In genomic region chr20:37956099-37956498, GRCh38 we compare ENCODE assay signal across 21 cellular contexts. TPM values are rescaled to one million over a fixed set of nuclear protein-coding genes. Genes with fewer than 3 reads are reported as not detected.
DNase-seq lines count a peak whose midpoint lies in the region; ATAC-seq and TF ChIP-seq lines count a peak whose summit lies in the region.
"Had no signal": no experiment of that assay in that cellular context is flagged by ENCODE, and none has a peak within 500 bp of the region (broad histone marks: within the 10 kb centered on the region; RNA-seq: fewer than 3 reads in every experiment).

No MANE protein-coding gene starts in this region.

- H3K9me3 Mint-ChIP-seq in chondrocyte (ENCODE audit: low read depth) = peaks cover 12% of the 10 kb centered on the region
- H3K9me3 Mint-ChIP-seq: dendritic cell treated with granulocyte-macrophage colony-stimulating factor and Interleukin-4, amounts not matched to agents 40 ng/mL and 50 ng/mL, for 4 days had no signal

- intact Hi-C loops in cardiac septum (cut with DNase I) (no loop called here), Right ventricle myocardium inferior (cut with DNase I) (no loop called here)

- H4K20me1 ChIP-seq in Karpas-422 (ENCODE audit: insufficient read depth, low read depth, low read length) = no peaks in the 10 kb centered on the region

- H3K4me3 ChIP-seq in AG10803 (ENCODE audit: low read length) (no peak overlapping the region), Karpas-422 (ENCODE audit: low read length) (no peak overlapping the region)
- H3K4me3 ChIP-seq: PC-9, sigmoid colon, testis had no signal

- no peaks in the 10 kb centered on the region for H3K9me2 ChIP-seq in Karpas-422 (replicated peaks; ENCODE audit: insufficient read depth, low read length)

- H3K27me3 Mint-ChIP-seq in chondrocyte (ENCODE audit: low read depth) = no peaks in the 10 kb centered on the region

- no peaks in the 10 kb centered on the region for H3K36me3 ChIP-seq in Karpas-422 (ENCODE audit: insufficient read depth, low read length)
- H3K36me3 ChIP-seq: sigmoid colon had no signal

- H2AFZ ChIP-seq in Karpas-422 (ENCODE audit: low read length) = no peak overlapping the region
- H2AFZ ChIP-seq: PC-9 had no signal

- no peak overlapping the region for H3K4me2 ChIP-seq in Karpas-422 (ENCODE audit: low read depth, low read length, poor library complexity, severe bottlenecking)
- H3K4me2 ChIP-seq: PC-9 had no signal

- no peak overlapping the region for H3K27ac ChIP-seq in Karpas-422 (ENCODE audit: low read length)
- H3K27ac ChIP-seq: PC-9, sigmoid colon, testis had no signal

- H3K4me3 Mint-ChIP-seq in chondrocyte (ENCODE audit: unreplicated experiment) = no peak overlapping the region
- H3K4me3 Mint-ChIP-seq: dendritic cell treated with granulocyte-macrophage colony-stimulating factor and Interleukin-4, amounts not matched to agents 40 ng/mL and 50 ng/mL, for 4 days; WTC11 had no signal

- ATAC-seq in Right ventricle myocardium inferior = no peak
- no peak for ATAC-seq in HG03039 (IDR thresholded peaks at IDR 0.05; ENCODE audit: unreplicated experiment)
- ATAC-seq: WTC11 had no signal

- no peaks in the 10 kb centered on the region for H3K9me3 ChIP-seq in Karpas-422 (ENCODE audit: low read length)
- H3K9me3 ChIP-seq: testis had no signal

- DNase-seq in AG10803 (ENCODE audit: low read depth) (peak; percentile 20), Karpas-422 (peak; percentile 29), NCI-H345 treated with DMSO at 0.1 percent for 48 hours (lab: John Stamatoyannopoulos, UW; ENCODE audit: unreplicated experiment) (peak; percentile 42), chondrocyte (ENCODE audit: low spot score) (no peak), cardiac septum (ENCODE audit: low spot score) (no peak), Right ventricle myocardium inferior (ENCODE audit: missing footprints) (no peak)
- DNase-seq in activated CD4-positive, alpha-beta T cell treated with anti-CD3 and anti-CD28 coated beads, Interleukin-2, amount 50 U/mL, for 4 hours = no peak
- DNase-seq: activated gamma-delta T cell treated with Interleukin-2 at 50 U/mL for 16 hours; AML-193; aorta; DMS79; kidney glomerular epithelial cell; NCI-H187; nucleus accumbens; PC-9; sigmoid colon; stimulated activated CD4-positive, alpha-beta T cell treated with anti-CD3 and anti-CD28 coated beads, Interleukin-2, amount 100 ng/mL, for 48 hours; testis had no signal

- peaks cover 16% of the 10 kb centered on the region for H3K4me1 Mint-ChIP-seq in chondrocyte (ENCODE audit: low read depth)
- H3K4me1 Mint-ChIP-seq: WTC11 had no signal

- H3K79me2 ChIP-seq in Karpas-422 (ENCODE audit: low read length) = no peaks in the 10 kb centered on the region

- H3K27me3 ChIP-seq in Karpas-422 (ENCODE audit: low read length) = no peaks in the 10 kb centered on the region
- H3K27me3 ChIP-seq: sigmoid colon, testis had no signal

- H3K4me1 ChIP-seq in Karpas-422 (ENCODE audit: low read length) = no peaks in the 10 kb centered on the region
- H3K4me1 ChIP-seq: sigmoid colon, testis had no signal

- TF ChIP-seq CTCF in AG10803 (conservative IDR thresholded peaks at IDR 0.05; ENCODE audit: low read length) (no peak), chondrocyte (IDR thresholded peaks at IDR 0.05) (peak; percentile 53)

- no peak overlapping the region for H3K27ac Mint-ChIP-seq in chondrocyte (ENCODE audit: unreplicated experiment)
- H3K27ac Mint-ChIP-seq: dendritic cell treated with granulocyte-macrophage colony-stimulating factor and Interleukin-4, amounts not matched to agents 40 ng/mL and 50 ng/mL, for 4 days; WTC11 had no signal

- H3K9ac ChIP-seq in Karpas-422 (ENCODE audit: low read length) = no peak overlapping the region

- peaks cover 3% of the 10 kb centered on the region for H3K36me3 Mint-ChIP-seq in chondrocyte (ENCODE audit: low read depth)
- H3K36me3 Mint-ChIP-seq: WTC11 had no signal

RNA-seq across cellular contexts. Expression of gene VSTM2L, which starts 53.2 kb away (rescaled TPM):
- total RNA-seq in Karpas-422 (2014; rRNA removed; shearing (Covaris generic); ENCODE audit: low replicate concordance) = 0.14 TPM in 1 of 2 replicates, not detected in the other
- total RNA-seq in chondrocyte = 6.8 to 24.5 TPM (median 7.3 TPM) in 3 replicates
- total RNA-seq in cardiac septum = 11.1 TPM
- 17.7 TPM for total RNA-seq in Right ventricle myocardium inferior

Comparison
In these comparisons a context has a peak if more than half of its experiments do, and no peak if none do; other contexts are left out.
1. DNase-seq: peak in AG10803 (single experiment), Karpas-422 (single experiment) and NCI-H345 treated with DMSO at 0.1 percent for 48 hours (single experiment); none in chondrocyte (single experiment), activated CD4-positive, alpha-beta T cell treated with anti-CD3 and anti-CD28 coated beads, Interleukin-2, amount 50 U/mL, for 4 hours (0 of 2), cardiac septum (single experiment) and Right ventricle myocardium inferior (single experiment).